8 cellular contexts compared by ENCODE assay signal in genomic region chr6:28657756-28658465, GRCh38.
DNase-seq lines count a peak whose midpoint lies in the region; ATAC-seq and TF ChIP-seq lines count a peak whose summit lies in the region.

No MANE protein-coding gene starts in this region.

- WGBS in body of pancreas, 2 donors = 3 to 6% methylated on average over 27 of the region's 27 CpGs

- intact Hi-C loops in body of pancreas (cut with DNase I) = no loop called here

- H3K27me3 ChIP-seq in body of pancreas (no peaks in the 10 kb centered on the region), iPS-18a (ENCODE audit: control insufficient read depth, insufficient read depth, low read length) (no peaks in the 10 kb centered on the region)

- H3K4me1 ChIP-seq in body of pancreas (peaks cover 9% of the 10 kb centered on the region), iPS-18a (ENCODE audit: control insufficient read depth, low read depth, low read length) (no peaks in the 10 kb centered on the region)

- peaks cover 21 to 27% (median 22%) of the 10 kb centered on the region in 3 donors for H3K4me1 Mint-ChIP-seq in T-cell

- H3K36me3 Mint-ChIP-seq in T-cell = no peaks in the 10 kb centered on the region

- POLR2A ChIA-PET in T-cell (lab: Charles Lee) = no interaction called here

- CTCF ChIA-PET in T-cell (lab: Charles Lee) = no interaction called here

- H3K4me3 Mint-ChIP-seq in T-cell = peak overlapping the region; percentile 59 to 81 (median 67)

- H3K9me3 Mint-ChIP-seq in T-cell = peaks cover 0 to 3% (median 0%) of the 10 kb centered on the region in 3 donors

- ATAC-seq in GM18519 (IDR thresholded peaks at IDR 0.05; ENCODE audit: low FRiP score, unreplicated experiment) (peak; percentile 43), T-cell (replicated peaks in 1 of 4) (peak in 3 of 4 experiments; percentile 24 to 83 (median 45)), body of pancreas (peak; percentile 52)

- TF ChIP-seq CTCF in LNCaP clone FGC (IDR thresholded peaks at IDR 0.05; ENCODE audit: control insufficient read depth, extremely low read depth, insufficient read depth) (no peak), body of pancreas (IDR thresholded peaks at IDR 0.05) (no peak)

- peak overlapping the region; percentile 42 for H3K4me3 ChIP-seq in LNCaP clone FGC (ENCODE audit: low read depth, low read length)
- H3K4me3 ChIP-seq in body of pancreas = no peak overlapping the region
- H3K4me3 ChIP-seq in iPS-18a (ENCODE audit: low read length) = peak overlapping the region; percentile 96

- H3K9me3 ChIP-seq in body of pancreas (no peaks in the 10 kb centered on the region), iPS-18a (ENCODE audit: control insufficient read depth, low read depth, low read length) (no peaks in the 10 kb centered on the region)

- DNase-seq in A172 (ENCODE audit: low spot score) (peak; percentile 59), LNCaP clone FGC (ENCODE audit: low read depth) (no peak), T-cell (peak in 20 of 34 experiments; percentile 10 to 48 (median 25)), body of pancreas (peak; percentile 29 to 69 (median 39)), HuH-7 (ENCODE audit: low spot score) (no peak)
- DNase-seq in stimulated activated CD4-positive, alpha-beta T cell treated with anti-CD3 and anti-CD28 coated beads, Interleukin-12 subunit alpha, Interleukin-12 subunit beta, amount 100 ng/mL, for 24 hours (ENCODE audit: low read depth in 2 of 2) = peak; percentile 43 to 64

- H3K9ac ChIP-seq in iPS-18a (ENCODE audit: low read length) = peak overlapping the region; percentile 48

- peaks cover 61 to 73% of the 10 kb centered on the region in 2 donors for H3K27me3 Mint-ChIP-seq in T-cell

- H3K27ac Mint-ChIP-seq in T-cell = peak overlapping the region in 1 of 2 donors; percentile 49

- H3K27ac ChIP-seq in body of pancreas (no peak overlapping the region), iPS-18a (ENCODE audit: low read length) (no peak overlapping the region)

- no peak for TF ChIP-seq POLR2A in body of pancreas (IDR thresholded peaks at IDR 0.05)

- no peaks in the 10 kb centered on the region for H3K36me3 ChIP-seq in body of pancreas (replicated peaks in 1 of 2; ENCODE audit: insufficient read depth in 1 of 2, low read depth in 2 of 2)
- no peaks in the 10 kb centered on the region for H3K36me3 ChIP-seq in iPS-18a (ENCODE audit: control insufficient read depth, low read depth, low read length)

Comparison
In these comparisons a context has a peak if more than half of its experiments do, and no peak if none do; other contexts are left out.
1. DNase-seq: peak in A172 (single experiment), T-cell (20 of 34), body of pancreas (4 of 4) and stimulated activated CD4-positive, alpha-beta T cell treated with anti-CD3 and anti-CD28 coated beads, Interleukin-12 subunit alpha, Interleukin-12 subunit beta, amount 100 ng/mL, for 24 hours (2 of 2); none in LNCaP clone FGC (single experiment) and HuH-7 (single experiment).
2. H3K4me3 ChIP-seq: peak in LNCaP clone FGC (single experiment) and iPS-18a (single experiment); none in body of pancreas (0 of 2).
3. Peak in every context shown above with its lines, with median percentiles within 50 percentile points of each other: ATAC-seq.